Comparison of ENCODE assay signal across 14 cellular contexts in genomic region chr14:90641111-90642010, GRCh38.
A peak's percentile ranks its signal among the peaks of the same experiment; 100 is the strongest.
DNase-seq lines count a peak whose midpoint lies in the region; ATAC-seq and TF ChIP-seq lines count a peak whose summit lies in the region.
"Had no signal": no experiment of that assay in that cellular context is flagged by ENCODE, and none has a peak within 500 bp of the region (broad histone marks: within the 10 kb centered on the region; RNA-seq: fewer than 3 reads in every experiment).

No MANE protein-coding gene starts in this region.

- H3K36me3 ChIP-seq in GM23338 (ENCODE audit: insufficient read depth) (no peaks in the 10 kb centered on the region), iPS-15b (ENCODE audit: control insufficient read depth, insufficient read depth, low read length) (no peaks in the 10 kb centered on the region), prostate gland (no peaks in the 10 kb centered on the region)

- H2AFZ ChIP-seq in GM23338, result no peak overlapping the region

- no peaks in the 10 kb centered on the region for H3K36me3 Mint-ChIP-seq in GM23338 (ENCODE audit: low read depth)

- H3K9me3 Mint-ChIP-seq in GM23338, result no peaks in the 10 kb centered on the region
- H3K9me3 Mint-ChIP-seq: activated CD4-positive, alpha-beta T cell treated with anti-CD3 and anti-CD28 coated beads, Interleukin-2, amount 10 ng/mL, durations not matched to agents 7 days and 5 days; T-helper 1 cell treated with Interleukin-12 subunit alpha and Interleukin-12 subunit beta and Interleukin-4 antibody, amounts not matched to agents 30 μg/mL and 1 μg/mL, for 36 hours had no signal

- H3K4me1 Mint-ChIP-seq in GM23338, result peaks cover 46% of the 10 kb centered on the region
- H3K4me1 Mint-ChIP-seq: activated CD4-positive, alpha-beta T cell treated with anti-CD3 and anti-CD28 coated beads, Interleukin-2, amount 10 ng/mL, durations not matched to agents 7 days and 5 days had no signal

- intact Hi-C loops in prostate gland (cut with DNase I), result no loop called here

- peak overlapping the region; percentile 85 for H3K27ac Mint-ChIP-seq in GM23338
- H3K27ac Mint-ChIP-seq: activated CD4-positive, alpha-beta T cell treated with anti-CD3 and anti-CD28 coated beads, Interleukin-2, amount 10 ng/mL, durations not matched to agents 7 days and 5 days; T-helper 1 cell treated with Interleukin-12 subunit alpha and Interleukin-12 subunit beta and Interleukin-4 antibody, amounts not matched to agents 30 μg/mL and 1 μg/mL, for 36 hours had no signal

- H3K9me2 ChIP-seq in GM23338 (ENCODE audit: insufficient read depth), result no peaks in the 10 kb centered on the region

- H3K4me3 Mint-ChIP-seq in GM23338, result peak overlapping the region; percentile 33; the same call in 2 of the 3 replicates
- H3K4me3 Mint-ChIP-seq: activated CD4-positive, alpha-beta T cell treated with anti-CD3 and anti-CD28 coated beads, Interleukin-2, amount 10 ng/mL, durations not matched to agents 7 days and 5 days; T-helper 1 cell treated with Interleukin-12 subunit alpha and Interleukin-12 subunit beta and Interleukin-4 antibody, amounts not matched to agents 30 μg/mL and 1 μg/mL, for 36 hours had no signal

- H3K27me3 ChIP-seq in GM23338 (ENCODE audit: insufficient read depth) (no peaks in the 10 kb centered on the region), iPS-15b (ENCODE audit: control insufficient read depth, insufficient read depth, low read length) (no peaks in the 10 kb centered on the region), prostate gland (replicated peaks; ENCODE audit: insufficient read depth) (no peaks in the 10 kb centered on the region)
- H3K27me3 ChIP-seq: spleen had no signal

- no peaks in the 10 kb centered on the region for H4K20me1 ChIP-seq in GM23338 (replicated peaks; ENCODE audit: insufficient read depth)

- DNase-seq in GM23338 (ENCODE audit: low spot score) (peak; percentile 67), renal cortical epithelial cell (ENCODE audit: low read depth) (peak; percentile 28), occipital lobe (lab: John Stamatoyannopoulos, UW) (no peak), prostate gland (ENCODE audit: low spot score) (no peak)
- DNase-seq in activated CD4-positive, alpha-beta T cell treated with anti-CD3 and anti-CD28 coated beads, Interleukin-2, amount 50 U/mL, for 4 hours, result no peak
- DNase-seq: activated CD4-positive, alpha-beta T cell treated with anti-CD3 and anti-CD28 coated beads, Interleukin-2, amount 10 ng/mL, durations not matched to agents 7 days and 5 days; MM.1S; NCI-H2171; spleen had no signal

- WGBS in prostate gland, result 61% methylated on average over 8 of the region's 8 CpGs

- no peaks in the 10 kb centered on the region for H3K79me2 ChIP-seq in GM23338 (replicated peaks; ENCODE audit: insufficient read depth)

- H3K4me3 ChIP-seq in GM23338, result peak overlapping the region; percentile 6; the same call in 1 of the 2 replicates
- H3K4me3 ChIP-seq in iPS-15b (ENCODE audit: low read depth, low read length), result no peak overlapping the region
- no peak overlapping the region for H3K4me3 ChIP-seq in prostate gland
- H3K4me3 ChIP-seq: spleen had no signal

- TF ChIP-seq CTCF in GM23338 (conservative IDR thresholded peaks at IDR 0.05; ENCODE audit: low read depth in 2 of 2), result no peak
- TF ChIP-seq CTCF in prostate gland (IDR thresholded peaks at IDR 0.05), result no peak

- H3K27ac ChIP-seq in GM23338 (ENCODE audit: low read depth), result peak overlapping the region; percentile 92
- H3K27ac ChIP-seq in cingulate gyrus (ENCODE audit: low read depth, low read length), result peak overlapping the region; percentile 65
- no peak overlapping the region for H3K27ac ChIP-seq in prostate gland
- H3K27ac ChIP-seq: epithelial cell of prostate, spleen had no signal

- H3K9me3 ChIP-seq in iPS-15b (ENCODE audit: control insufficient read depth, insufficient read depth, low read length), result no peaks in the 10 kb centered on the region
- H3K9me3 ChIP-seq in prostate gland, result no peaks in the 10 kb centered on the region
- H3K9me3 ChIP-seq: spleen had no signal

- ATAC-seq in GM23338 (peak; percentile 45), HG03135 (IDR thresholded peaks at IDR 0.05; ENCODE audit: unreplicated experiment) (no peak)

- H3K27me3 Mint-ChIP-seq in GM23338 (ENCODE audit: insufficient read depth, low read depth, poor library complexity), result peaks cover 2% of the 10 kb centered on the region
- H3K27me3 Mint-ChIP-seq: activated CD4-positive, alpha-beta T cell treated with anti-CD3 and anti-CD28 coated beads, Interleukin-2, amount 10 ng/mL, durations not matched to agents 7 days and 5 days had no signal

- H3K9ac ChIP-seq in iPS-15b (ENCODE audit: low read depth, low read length), result peak overlapping the region; percentile 16

- no peaks in the 10 kb centered on the region; the same call in 1 of the 2 replicates for H3F3A ChIP-seq in GM23338 (replicated peaks; ENCODE audit: low read depth)

- TF ChIP-seq POLR2A in prostate gland (IDR thresholded peaks at IDR 0.05), result no peak

- peak overlapping the region; percentile 23 for H3K4me2 ChIP-seq in GM23338

- H3K4me1 ChIP-seq in GM23338 (ENCODE audit: insufficient read depth), result peaks cover 33% of the 10 kb centered on the region
- peaks cover 34% of the 10 kb centered on the region for H3K4me1 ChIP-seq in iPS-15b (ENCODE audit: control insufficient read depth, insufficient read depth, low read length)
- H3K4me1 ChIP-seq in prostate gland (replicated peaks), result no peaks in the 10 kb centered on the region

TF ChIP-seq in GM23338, 12 proteins besides CTCF, POLR2A, EP300 and RAD21:
- no peak for TF ChIP-seq ZNF331 (CRISPR knock-in tag; IDR thresholded peaks at IDR 0.05; ENCODE audit: low read depth)
- no peak for TF ChIP-seq EZH2 (IDR thresholded peaks at IDR 0.05; ENCODE audit: low read depth, unreplicated experiment)
- TF ChIP-seq POLR2AphosphoS5 (IDR thresholded peaks at IDR 0.05; ENCODE audit: low read depth), result no peak
- no peak for TF ChIP-seq CREB1 (CRISPR knock-in tag; IDR thresholded peaks at IDR 0.05; ENCODE audit: low read depth)
- TF ChIP-seq ZNF114 (CRISPR knock-in tag; IDR thresholded peaks at IDR 0.05), result no peak
- TF ChIP-seq NANOG (IDR thresholded peaks at IDR 0.05; ENCODE audit: borderline replicate concordance), result no peak
- TF ChIP-seq EZH2phosphoT487 (IDR thresholded peaks at IDR 0.05; ENCODE audit: unreplicated experiment), result no peak
- no peak for TF ChIP-seq STAT1 (IDR thresholded peaks at IDR 0.05; ENCODE audit: unreplicated experiment)
- no peak for TF ChIP-seq ETS1 (IDR thresholded peaks at IDR 0.05)
- TF ChIP-seq JUNB (IDR thresholded peaks at IDR 0.05; ENCODE audit: unreplicated experiment), result no peak
- no peak for TF ChIP-seq REST (IDR thresholded peaks at IDR 0.05; ENCODE audit: unreplicated experiment)
TF ChIP-seq in GM23338: peak in this region for 0.

Comparison
In these comparisons a context has a peak if more than half of its experiments do, and no peak if none do; other contexts are left out.
1. DNase-seq: peak in GM23338 (single experiment) and renal cortical epithelial cell (single experiment); none in occipital lobe (single experiment), activated CD4-positive, alpha-beta T cell treated with anti-CD3 and anti-CD28 coated beads, Interleukin-2, amount 50 U/mL, for 4 hours (0 of 2) and prostate gland (single experiment).
2. H3K27ac ChIP-seq: peak in GM23338 (single experiment) and cingulate gyrus (single experiment); none in prostate gland (0 of 2).